16 cellular contexts compared by ENCODE assay signal in the genomic region with DNA sequence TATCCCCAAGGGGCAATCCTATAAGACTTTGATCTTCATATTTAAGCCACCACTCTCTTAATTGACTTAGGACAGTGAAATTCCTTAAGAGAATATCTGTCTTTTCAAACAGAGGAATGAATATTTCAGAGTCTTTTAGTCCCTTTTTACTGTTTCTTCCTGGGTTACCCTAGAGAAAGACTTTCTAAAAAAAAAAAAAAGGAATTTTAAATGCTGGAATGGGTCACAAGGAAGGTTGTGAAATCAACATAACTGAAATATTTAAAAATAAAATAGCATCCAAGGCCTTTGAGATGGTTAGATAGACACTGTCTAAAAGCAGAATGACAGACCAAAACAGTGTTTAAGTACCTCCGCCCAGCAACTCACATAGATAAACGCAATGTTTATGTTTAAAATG. TPM values are rescaled to one million over a fixed set of nuclear protein-coding genes. Genes with fewer than 3 reads are reported as not detected.
DNase-seq lines count a peak whose midpoint lies in the region; ATAC-seq and TF ChIP-seq lines count a peak whose summit lies in the region.
"Had no signal": no experiment of that assay in that cellular context is flagged by ENCODE, and none has a peak within 500 bp of the region (broad histone marks: within the 10 kb centered on the region; RNA-seq: fewer than 3 reads in every experiment).

No MANE protein-coding gene starts in this region.

- TF ChIP-seq CTCF in BJ (IDR thresholded peaks at IDR 0.05; ENCODE audit: insufficient read depth, low read depth, low read length) (no peak), breast epithelium (IDR thresholded peaks at IDR 0.05) (no peak), mesothelial cell of epicardium (IDR thresholded peaks at IDR 0.05; ENCODE audit: unreplicated experiment) (no peak), testis (IDR thresholded peaks at IDR 0.05) (no peak)

- intact Hi-C loops in breast epithelium (cut with DNase I; ENCODE audit: low total_unique reads): no loop called here
- intact Hi-C loops in testis (cut with DNase I; ENCODE audit: low total_unique reads): no loop called here
- intact Hi-C loops in activated CD4-positive, alpha-beta memory T cell treated with anti-CD3 and anti-CD28 coated beads for 36 hours (cut with micrococcal nuclease): no loop called here

- TF ChIP-seq POLR2A in breast epithelium (IDR thresholded peaks at IDR 0.05) (no peak), testis (IDR thresholded peaks at IDR 0.05) (no peak)

- peak overlapping the region; percentile 68 for H3K27ac Mint-ChIP-seq in mesothelial cell of epicardium
- no peak overlapping the region for H3K27ac Mint-ChIP-seq in activated CD4-positive, alpha-beta memory T cell treated with anti-CD3 and anti-CD28 coated beads for 36 hours
- no peak overlapping the region for H3K27ac Mint-ChIP-seq in activated naive CD4-positive, alpha-beta T cell treated with anti-CD3 and anti-CD28 coated beads, Interleukin-2, amount 10 ng/mL, durations not matched to agents 7 days and 5 days
- H3K27ac Mint-ChIP-seq: activated CD4-positive, alpha-beta T cell treated with anti-CD3 and anti-CD28 coated beads, Interleukin-2, amount 10 ng/mL, durations not matched to agents 7 days and 5 days; activated naive CD8-positive, alpha-beta T cell; endodermal cell had no signal

- no peak overlapping the region for H3K4me3 Mint-ChIP-seq in mesothelial cell of epicardium
- no peak overlapping the region for H3K4me3 Mint-ChIP-seq in activated CD4-positive, alpha-beta memory T cell treated with anti-CD3 and anti-CD28 coated beads for 36 hours
- H3K4me3 Mint-ChIP-seq in activated naive CD4-positive, alpha-beta T cell treated with anti-CD3 and anti-CD28 coated beads, Interleukin-2, amount 10 ng/mL, durations not matched to agents 7 days and 5 days: no peak overlapping the region
- H3K4me3 Mint-ChIP-seq: activated CD4-positive, alpha-beta T cell treated with anti-CD3 and anti-CD28 coated beads, Interleukin-2, amount 10 ng/mL, durations not matched to agents 7 days and 5 days; activated naive CD8-positive, alpha-beta T cell; CD14-positive monocyte; endodermal cell had no signal

- H3K36me3 Mint-ChIP-seq in mesothelial cell of epicardium: no peaks in the 10 kb centered on the region
- no peaks in the 10 kb centered on the region for H3K36me3 Mint-ChIP-seq in activated CD4-positive, alpha-beta memory T cell treated with anti-CD3 and anti-CD28 coated beads for 36 hours
- H3K36me3 Mint-ChIP-seq in activated naive CD4-positive, alpha-beta T cell treated with anti-CD3 and anti-CD28 coated beads, Interleukin-2, amount 10 ng/mL, durations not matched to agents 7 days and 5 days: no peaks in the 10 kb centered on the region
- H3K36me3 Mint-ChIP-seq: activated naive CD8-positive, alpha-beta T cell; CD14-positive monocyte had no signal

- DNase-seq in BJ (ENCODE audit: low read depth) (peak; percentile 22), breast epithelium (ENCODE audit: low spot score in 2 of 2) (no peak), mesothelial cell of epicardium (ENCODE audit: low spot score in 2 of 2, unreplicated experiment in 2 of 2) (no peak), testis (no peak), ecto neural progenitor cell (ENCODE audit: low spot score) (no peak)
- no peak for DNase-seq in activated CD4-positive, alpha-beta memory T cell treated with anti-CD3 and anti-CD28 coated beads for 36 hours
- DNase-seq in activated naive CD4-positive, alpha-beta T cell treated with anti-CD3 and anti-CD28 coated beads, Interleukin-2, amount 10 ng/mL, durations not matched to agents 7 days and 5 days: no peak
- DNase-seq: activated CD4-positive, alpha-beta T cell treated with anti-CD3 and anti-CD28 coated beads, Interleukin-2, amount 10 ng/mL, durations not matched to agents 7 days and 5 days; activated T-cell treated with anti-CD3 and anti-CD28 coated beads, Interleukin-2, amount 50 U/mL, for 1 hour; endodermal cell; mesendoderm; NCI-H1930 had no signal

- H3K27me3 Mint-ChIP-seq in mesothelial cell of epicardium (ENCODE audit: low read depth): no peaks in the 10 kb centered on the region
- peaks cover 1% of the 10 kb centered on the region for H3K27me3 Mint-ChIP-seq in activated CD4-positive, alpha-beta memory T cell treated with anti-CD3 and anti-CD28 coated beads for 36 hours
- H3K27me3 Mint-ChIP-seq in activated naive CD4-positive, alpha-beta T cell treated with anti-CD3 and anti-CD28 coated beads, Interleukin-2, amount 10 ng/mL, durations not matched to agents 7 days and 5 days: peaks cover 11% of the 10 kb centered on the region

- no peak overlapping the region for H3K4me3 ChIP-seq in BJ (ENCODE audit: low read depth, low read length)
- H3K4me3 ChIP-seq in breast epithelium: no peak overlapping the region
- H3K4me3 ChIP-seq in testis: no peak overlapping the region
- H3K4me3 ChIP-seq: SJSA1 had no signal

- H3K27me3 ChIP-seq in BJ (ENCODE audit: control insufficient read depth, insufficient read depth, low read length) (no peaks in the 10 kb centered on the region), breast epithelium (no peaks in the 10 kb centered on the region), testis (no peaks in the 10 kb centered on the region)
- H3K27me3 ChIP-seq: SJSA1 had no signal

- peaks cover 24% of the 10 kb centered on the region for H3K4me1 Mint-ChIP-seq in mesothelial cell of epicardium
- no peaks in the 10 kb centered on the region for H3K4me1 Mint-ChIP-seq in activated CD4-positive, alpha-beta memory T cell treated with anti-CD3 and anti-CD28 coated beads for 36 hours (ENCODE audit: low read depth)
- H3K4me1 Mint-ChIP-seq in activated naive CD4-positive, alpha-beta T cell treated with anti-CD3 and anti-CD28 coated beads, Interleukin-2, amount 10 ng/mL, durations not matched to agents 7 days and 5 days: no peaks in the 10 kb centered on the region
- H3K4me1 Mint-ChIP-seq: activated CD4-positive, alpha-beta T cell treated with anti-CD3 and anti-CD28 coated beads, Interleukin-2, amount 10 ng/mL, durations not matched to agents 7 days and 5 days had no signal

- WGBS in testis, 2 donors: 89 to 93% methylated on average over 2 of the region's 2 CpGs

- H3K27ac ChIP-seq in breast epithelium (peak overlapping the region; percentile 83), testis (peak overlapping the region; percentile 8 to 18)
- H3K27ac ChIP-seq: SJSA1 had no signal

- no peak for ATAC-seq in HG03045 (IDR thresholded peaks at IDR 0.05; ENCODE audit: unreplicated experiment)

- H3K9me3 Mint-ChIP-seq in mesothelial cell of epicardium: peaks cover 11% of the 10 kb centered on the region
- no peaks in the 10 kb centered on the region for H3K9me3 Mint-ChIP-seq in activated CD4-positive, alpha-beta memory T cell treated with anti-CD3 and anti-CD28 coated beads for 36 hours
- H3K9me3 Mint-ChIP-seq in activated naive CD4-positive, alpha-beta T cell treated with anti-CD3 and anti-CD28 coated beads, Interleukin-2, amount 10 ng/mL, durations not matched to agents 7 days and 5 days: no peaks in the 10 kb centered on the region
- H3K9me3 Mint-ChIP-seq: activated CD4-positive, alpha-beta T cell treated with anti-CD3 and anti-CD28 coated beads, Interleukin-2, amount 10 ng/mL, durations not matched to agents 7 days and 5 days; endodermal cell had no signal

- H3K36me3 ChIP-seq in BJ (ENCODE audit: control insufficient read depth, insufficient read depth, low read length) (no peaks in the 10 kb centered on the region), breast epithelium (no peaks in the 10 kb centered on the region), testis (ENCODE audit: low read depth, missing control alignments) (no peaks in the 10 kb centered on the region)
- H3K36me3 ChIP-seq: SJSA1 had no signal

- POLR2A ChIA-PET in BJ (lab: Charles Lee): no interaction called here
- POLR2A ChIA-PET in activated CD4-positive, alpha-beta memory T cell treated with anti-CD3 and anti-CD28 coated beads for 36 hours (lab: Charles Lee): no interaction called here

- CTCF ChIA-PET in BJ (lab: Yijun Ruan, JAX): interaction anchor here (1.3 kb wide), 1 partner anchor 24 kb away, joined by 3 read pairs; no protein-coding TSS in a partner anchor
- CTCF ChIA-PET in activated CD4-positive, alpha-beta memory T cell treated with anti-CD3 and anti-CD28 coated beads for 36 hours (lab: Charles Lee): no interaction called here
- CTCF ChIA-PET in activated naive CD4-positive, alpha-beta T cell treated with anti-CD3 and anti-CD28 coated beads, Interleukin-2, amount 10 ng/mL, durations not matched to agents 7 days and 5 days (lab: Charles Lee): no interaction called here

- H3K4me1 ChIP-seq in breast epithelium: peaks cover 0 to 13% of the 10 kb centered on the region in 2 donors
- peaks cover 11% of the 10 kb centered on the region for H3K4me1 ChIP-seq in testis

- H3K9me3 ChIP-seq in breast epithelium (no peaks in the 10 kb centered on the region), testis (no peaks in the 10 kb centered on the region)
- H3K9me3 ChIP-seq: SJSA1 had no signal

RNA-seq across cellular contexts. Expression of gene STAM2, which starts 52.7 kb away (rescaled TPM):
- polyA plus RNA-seq in BJ (2011; rRNA removed): 12.4 and 23.5 TPM in 2 replicates
- polyA minus RNA-seq in BJ (2011; rRNA and poly(A)+ RNA removed): 18.4 and 22.7 TPM in 2 replicates
- 10 to 100 TPM; 31.4 to 73.8 (median 44.6) TPM for total RNA-seq in breast epithelium
- 29.0 to 30.4 TPM (median 30.3 TPM) in 3 replicates for total RNA-seq in mesothelial cell of epicardium
- 10 to 100 TPM; 35.7 to 37.7 TPM for total RNA-seq in testis
- 47.6 TPM for polyA plus RNA-seq in testis (ENCODE audit: insufficient read depth, low read depth, low replicate concordance)
- total RNA-seq in activated CD4-positive, alpha-beta memory T cell treated with anti-CD3 and anti-CD28 coated beads for 36 hours: 10 to 100 TPM; 16.4 to 17.6 TPM
